In genomic region chr14:34873591-34874385, GRCh38 we compare ENCODE assay signal across 8 cellular contexts. TPM values are rescaled to one million over a fixed set of nuclear protein-coding genes. Genes with fewer than 3 reads are reported as not detected.
DNase-seq lines count a peak whose midpoint lies in the region; ATAC-seq and TF ChIP-seq lines count a peak whose summit lies in the region.

No MANE protein-coding gene starts in this region.

- no peaks in the 10 kb centered on the region for H3K9me3 ChIP-seq in CD4-positive, alpha-beta T cell (ENCODE audit: control insufficient read depth, low read length)
- H3K9me3 ChIP-seq in endocrine pancreas (ENCODE audit: control insufficient read depth, low read length) = no peaks in the 10 kb centered on the region

- H3K4me3 Mint-ChIP-seq in CD4-positive, alpha-beta T cell = peak overlapping the region; percentile 91
- H3K4me3 Mint-ChIP-seq in mesothelial cell of epicardium = peak overlapping the region; percentile 89

- intact Hi-C loops in CD4-positive, alpha-beta T cell (cut with DNase I, micrococcal nuclease) = loop anchor here (1.0 to 10.0 kb wide), 10 partner anchors 17 to 531 kb away; partner anchors contain the start of genes FAM177A1 (in 2 of the 2), SRP54 (in 2 of the 2), NFKBIA (in 1 of the 2) and PPP2R3C (in 1 of the 2)

- H3K4me1 Mint-ChIP-seq in CD4-positive, alpha-beta T cell (ENCODE audit: low read depth) = peaks cover 53% of the 10 kb centered on the region
- peaks cover 34% of the 10 kb centered on the region for H3K4me1 Mint-ChIP-seq in mesothelial cell of epicardium

- POLR2A ChIA-PET in CD4-positive, alpha-beta T cell (lab: Charles Lee) = interaction anchor here (0.6 to 4.2 kb wide), 20 partner anchors 9 to 530 kb away, joined by 3 to 172 read pairs (median 6); partner anchors contain the start of genes FAM177A1, NFKBIA, PPP2R3C and PRORP

- H3K4me3 ChIP-seq in endocrine pancreas (ENCODE audit: control insufficient read depth, insufficient read depth, low read length) = peak overlapping the region; percentile 95

- CTCF ChIA-PET in CD4-positive, alpha-beta T cell (lab: Charles Lee) = interaction anchor here (1.4 kb wide), 2 partner anchors 12 to 107 kb away, joined by 4 to 7 read pairs; no protein-coding TSS in a partner anchor

- H3K36me3 ChIP-seq in endocrine pancreas (ENCODE audit: control insufficient read depth, insufficient read depth, low read length) = no peaks in the 10 kb centered on the region

- H3K9me3 Mint-ChIP-seq in CD4-positive, alpha-beta T cell = no peaks in the 10 kb centered on the region
- no peaks in the 10 kb centered on the region for H3K9me3 Mint-ChIP-seq in mesothelial cell of epicardium

- ATAC-seq in CD4-positive, alpha-beta T cell (ENCODE audit: poor library complexity) = peak; percentile 73
- peak; percentile 62 for ATAC-seq in GM19324 (IDR thresholded peaks at IDR 0.05; ENCODE audit: low FRiP score, unreplicated experiment)
- peak; percentile 53 for ATAC-seq in HG03442 (IDR thresholded peaks at IDR 0.05; ENCODE audit: unreplicated experiment)

- H3K9ac ChIP-seq in endocrine pancreas (ENCODE audit: control insufficient read depth, insufficient read depth, low read length) = peak overlapping the region; percentile 95

- H3K4me1 ChIP-seq in endocrine pancreas (ENCODE audit: control insufficient read depth, insufficient read depth, low read length) = peaks cover 12% of the 10 kb centered on the region

- H3K27ac ChIP-seq in CD4-positive, alpha-beta T cell (ENCODE audit: low read depth, low read length) = peak overlapping the region; percentile 100

- TF ChIP-seq CTCF in CD4-positive, alpha-beta T cell (IDR thresholded peaks at IDR 0.05) = peak; percentile 11
- TF ChIP-seq CTCF in mesothelial cell of epicardium (IDR thresholded peaks at IDR 0.05; ENCODE audit: unreplicated experiment) = no peak

- H3K27ac Mint-ChIP-seq in CD4-positive, alpha-beta T cell = peak overlapping the region; percentile 97
- peak overlapping the region; percentile 98 for H3K27ac Mint-ChIP-seq in mesothelial cell of epicardium

- H3K36me3 Mint-ChIP-seq in CD4-positive, alpha-beta T cell (ENCODE audit: low read depth) = peaks cover 41% of the 10 kb centered on the region
- no peaks in the 10 kb centered on the region for H3K36me3 Mint-ChIP-seq in mesothelial cell of epicardium

- no peaks in the 10 kb centered on the region for H3K27me3 ChIP-seq in CD4-positive, alpha-beta T cell (ENCODE audit: control insufficient read depth, insufficient read depth, low read length)
- no peaks in the 10 kb centered on the region for H3K27me3 ChIP-seq in endocrine pancreas (ENCODE audit: control insufficient read depth, insufficient read depth, low read length)

- no peaks in the 10 kb centered on the region for H3K27me3 Mint-ChIP-seq in CD4-positive, alpha-beta T cell
- no peaks in the 10 kb centered on the region for H3K27me3 Mint-ChIP-seq in mesothelial cell of epicardium (ENCODE audit: low read depth)

- peak; percentile 66 to 88 (median 73) for DNase-seq in CD4-positive, alpha-beta T cell
- DNase-seq in NOMO-1 treated with DMSO at 0.1 percent for 48 hours (lab: John Stamatoyannopoulos, UW; ENCODE audit: unreplicated experiment) (peak; percentile 98), mesothelial cell of epicardium (ENCODE audit: low spot score in 2 of 2, unreplicated experiment in 2 of 2) (peak; percentile 51 to 71)
- peak; percentile 63 for DNase-seq in activated CD8-positive, alpha-beta memory T cell treated with anti-CD3 and anti-CD28 coated beads, Interleukin-2, amount 50 U/mL, for 1 hour (ENCODE audit: extremely low read depth)
- peak; percentile 76 to 77 for DNase-seq in stimulated activated CD8-positive, alpha-beta memory T cell treated with anti-CD3 and anti-CD28 coated beads, Interleukin-2, amount 100 ng/mL, for 48 hours (ENCODE audit: low read depth in 2 of 2)

RNA-seq across cellular contexts. Expression of gene BAZ1A, which starts 1.4 kb away (rescaled TPM):
- total RNA-seq in CD4-positive, alpha-beta T cell = 10 to 100 TPM; 46.5 to 52.3 TPM
- total RNA-seq in mesothelial cell of epicardium = 42.3 to 43.2 TPM (median 42.5 TPM) in 3 replicates

Comparison
In these comparisons a context has a peak if more than half of its experiments do, and no peak if none do; other contexts are left out.
1. Peak in every context shown above with its lines: DNase-seq, ATAC-seq, H3K4me3 ChIP-seq and H3K27ac ChIP-seq.